ENCODE assay signal across 28 cellular contexts in the genomic region with DNA sequence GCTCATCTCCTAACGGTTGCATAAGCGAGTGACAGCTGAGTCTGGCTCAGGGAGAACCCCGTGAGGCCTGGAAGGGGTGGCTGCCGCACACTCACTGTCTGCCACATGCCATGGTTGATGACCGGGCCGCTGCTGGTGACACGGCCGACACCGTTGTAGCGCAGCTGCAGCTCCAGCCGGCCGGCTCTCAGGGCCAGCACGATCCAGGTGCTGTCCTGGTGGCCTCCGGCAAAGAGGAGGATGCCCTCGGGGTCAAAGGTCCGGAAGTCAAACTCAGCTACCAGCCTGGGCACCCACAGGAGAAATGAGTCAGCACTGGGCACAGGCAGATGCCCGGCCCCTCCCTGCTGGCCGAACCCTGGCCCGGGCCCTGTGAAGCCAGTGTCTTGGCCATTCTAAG. TPM values are rescaled to one million over a fixed set of nuclear protein-coding genes. Genes with fewer than 3 reads are reported as not detected.
DNase-seq lines count a peak whose midpoint lies in the region; ATAC-seq, FAIRE-seq and TF ChIP-seq lines count a peak whose summit lies in the region.
"Had no signal": no experiment of that assay in that cellular context is flagged by ENCODE, and none has a peak within 500 bp of the region (broad histone marks: within the 10 kb centered on the region; RNA-seq: fewer than 3 reads in every experiment).

No MANE protein-coding gene starts in this region.

- no peaks in the 10 kb centered on the region for H3K36me3 ChIP-seq in PC-3 (ENCODE audit: low read depth, low read length)
- H3K36me3 ChIP-seq in kidney (ENCODE audit: control insufficient read depth in 1 of 2, insufficient read depth in 2 of 2, low read length in 2 of 2), result peaks cover under 1 to 6% of the 10 kb centered on the region in 2 donors
- H3K36me3 ChIP-seq in neuronal stem cell (replicated peaks in 1 of 2; ENCODE audit: control insufficient read depth in 2 of 2, insufficient read depth in 2 of 2, low read length in 2 of 2), result peaks cover 0 to 7% of the 10 kb centered on the region in 2 donors
- H3K36me3 ChIP-seq: cardiac muscle cell, colonic mucosa had no signal

- peak overlapping the region; percentile 85 for H3K23ac ChIP-seq in neuronal stem cell (ENCODE audit: low read depth, low read length, poor library complexity)

- no peaks in the 10 kb centered on the region for H3F3A ChIP-seq in PC-3 (ENCODE audit: low read length, unreplicated experiment)

- intact Hi-C loops in PC-3 (cut with micrococcal nuclease) (no loop called here), kidney (cut with DNase I) (no loop called here)

- peak overlapping the region; percentile 82 for H2BK5ac ChIP-seq in neuronal stem cell (ENCODE audit: low read length)

- in situ Hi-C loops in ACHN (cut with HindIII; ENCODE audit: low pct_ligation_motif_present, low pct_unique_long_range_greater_than_20kb, low sequenced_read_pairs), result no loop called here

- H3K9me3 ChIP-seq in PC-3 (ENCODE audit: low read length), result no peaks in the 10 kb centered on the region
- H3K9me3 ChIP-seq in kidney (ENCODE audit: control insufficient read depth in 1 of 2, low read length in 2 of 2), result no peaks in the 10 kb centered on the region
- H3K9me3 ChIP-seq in neuronal stem cell (replicated peaks in 1 of 2; ENCODE audit: control insufficient read depth in 2 of 2, insufficient read depth in 1 of 2, low read depth in 1 of 2, low read length in 2 of 2), result peaks cover 3% of the 10 kb centered on the region in 2 donors
- H3K9me3 ChIP-seq: BLaER1, colonic mucosa, heart right ventricle, prostate gland, SK-N-SH, stomach, tibial artery had no signal

- H2BK15ac ChIP-seq in neuronal stem cell (ENCODE audit: low read length), result no peak overlapping the region

- H2AFZ ChIP-seq in PC-3 (ENCODE audit: low read length) (no peak overlapping the region), neuronal stem cell (ENCODE audit: low read length) (no peak overlapping the region)

- TF ChIP-seq CTCF in PC-3 (conservative IDR thresholded peaks at IDR 0.05; ENCODE audit: low read depth, low read length), result no peak
- no peak for TF ChIP-seq CTCF in kidney (IDR thresholded peaks at IDR 0.05; ENCODE audit: borderline replicate concordance, extremely low read depth, insufficient read depth)

- H3K9me2 ChIP-seq in PC-3 (replicated peaks; ENCODE audit: low read length), result no peaks in the 10 kb centered on the region
- H3K9me2 ChIP-seq: SK-N-SH had no signal

- H2AK5ac ChIP-seq in neuronal stem cell (ENCODE audit: low read depth, low read length), result peak overlapping the region; percentile 37

- H3K4me1 ChIP-seq in PC-3 (ENCODE audit: insufficient read depth, low read length) (peaks cover 11% of the 10 kb centered on the region), kidney (ENCODE audit: control insufficient read depth in 1 of 2, insufficient read depth in 1 of 2, low read depth in 1 of 2, low read length in 2 of 2) (peaks cover 3 to 4% of the 10 kb centered on the region in 2 donors), neuronal stem cell (ENCODE audit: control insufficient read depth in 2 of 2, insufficient read depth in 1 of 2, low read depth in 1 of 2, low read length in 2 of 2) (peaks cover 4 to 13% of the 10 kb centered on the region in 2 donors)
- H3K4me1 ChIP-seq: colonic mucosa had no signal

- peak overlapping the region; percentile 38 for H3K14ac ChIP-seq in neuronal stem cell (ENCODE audit: low read length)

- H2BK120ac ChIP-seq in neuronal stem cell (ENCODE audit: low read depth, low read length), result no peak overlapping the region

- no peak overlapping the region for H3K4me2 ChIP-seq in PC-3 (ENCODE audit: low read length)
- no peak overlapping the region for H3K4me2 ChIP-seq in neuronal stem cell (ENCODE audit: insufficient read depth, low read length, poor library complexity, severe bottlenecking)
- H3K4me2 ChIP-seq: BLaER1, SK-N-SH had no signal

- POLR2A ChIA-PET in PC-3 (lab: Charles Lee; ENCODE audit: unreplicated experiment), result no interaction called here

- H3K4me3 ChIP-seq in PC-3 (ENCODE audit: low read length), result no peak overlapping the region
- H3K4me3 ChIP-seq in kidney (ENCODE audit: low read length in 2 of 2), result no peak overlapping the region
- H3K4me3 ChIP-seq in neuronal stem cell (ENCODE audit: low read length in 2 of 2), result no peak overlapping the region
- H3K4me3 ChIP-seq: BLaER1, cardiac muscle cell, colonic mucosa, heart right ventricle, prostate gland, stomach, tibial artery had no signal

- H3K79me2 ChIP-seq in PC-3 (ENCODE audit: low read length), result no peaks in the 10 kb centered on the region

- H2BK12ac ChIP-seq in neuronal stem cell (ENCODE audit: low read length), result peak overlapping the region; percentile 73

- H3K27me3 ChIP-seq in PC-3 (ENCODE audit: low read length) (no peaks in the 10 kb centered on the region), neuronal stem cell (ENCODE audit: control insufficient read depth in 3 of 3, insufficient read depth in 3 of 3, low read depth in 1 of 3, low read length in 3 of 3) (no peaks in the 10 kb centered on the region)
- H3K27me3 ChIP-seq: cardiac muscle cell, colonic mucosa, heart right ventricle, stomach, tibial artery had no signal

- no peaks in the 10 kb centered on the region for H4K20me1 ChIP-seq in PC-3 (ENCODE audit: low read length)

- H4K8ac ChIP-seq in neuronal stem cell (ENCODE audit: low read depth, low read length), result peak overlapping the region; percentile 65

- H3K79me1 ChIP-seq in neuronal stem cell (ENCODE audit: low read depth, low read length), result no peaks in the 10 kb centered on the region

- WGBS in neuronal stem cell (ENCODE audit: extremely low coverage in 2 of 2, insufficient read length in 2 of 2, insufficient replicate concordance in 1 of 2), 2 donors, result no CpG with 5 or more reads among the region's 19 CpGs

- no peak for FAIRE-seq in kidney (lab: Jason Lieb, UNC)

- DNase-seq in ACHN, result peak; percentile 50
- peak; percentile 10 for DNase-seq in PC-3
- peak; percentile 55 for DNase-seq in kidney
- no peak for DNase-seq in neuronal stem cell (ENCODE audit: low spot score)
- no peak for DNase-seq in activated CD4-positive, alpha-beta T cell treated with anti-CD3 and anti-CD28 coated beads for 1 hour
- DNase-seq: activated CD8-positive, alpha-beta T cell treated with anti-CD3 and anti-CD28 coated beads, Interleukin-2, amount 10 ng/mL, durations not matched to agents 7 days and 5 days; colonic mucosa; COR-L47; DMS79 treated with DMSO at 0.1 percent for 48 hours; effector CD8-positive, alpha-beta T cell; mesendoderm; naive thymus-derived CD4-positive, alpha-beta T cell; NCI-H1092 treated with DMSO at 0.1 percent for 48 hours; NCI-H187; NCI-H2171; NCI-H524; nucleus accumbens; SK-N-SH; stimulated activated CD8-positive, alpha-beta memory T cell treated with anti-CD3 and anti-CD28 coated beads, Interleukin-4, amount 100 ng/mL, for 48 hours; stomach; tibial artery had no signal

- no TSS peak for BruUV-seq in PC-3 (replicated peaks; lab: Mats Ljungman, UMichigan)

- CTCF ChIA-PET in PC-3 (lab: Charles Lee), result no interaction called here

- H3K4ac ChIP-seq in neuronal stem cell (ENCODE audit: low read length), result no peak overlapping the region

- H3K18ac ChIP-seq in neuronal stem cell (ENCODE audit: low read length), result peak overlapping the region; percentile 17

- no peak overlapping the region for H4K91ac ChIP-seq in neuronal stem cell (ENCODE audit: low read depth, low read length, poor library complexity)

- ATAC-seq in PC-3, result peak; percentile 69
- no peak for ATAC-seq in HG03139 (IDR thresholded peaks at IDR 0.05; ENCODE audit: unreplicated experiment)
- no peak for ATAC-seq in HG03378 (IDR thresholded peaks at IDR 0.05; ENCODE audit: unreplicated experiment)
- ATAC-seq: activated CD8-positive, alpha-beta T cell treated with anti-CD3 and anti-CD28 coated beads, Interleukin-2, amount 10 ng/mL, durations not matched to agents 7 days and 5 days; HCT116; heart right ventricle; naive thymus-derived CD4-positive, alpha-beta T cell had no signal

- H3K9ac ChIP-seq in PC-3 (ENCODE audit: low read length) (no peak overlapping the region), kidney (ENCODE audit: low read length in 2 of 2) (no peak overlapping the region), neuronal stem cell (ENCODE audit: low read depth, low read length, poor library complexity) (peak overlapping the region; percentile 21)
- H3K9ac ChIP-seq: BLaER1, SK-N-SH had no signal

- no peak overlapping the region for H3K27ac ChIP-seq in PC-3 (ENCODE audit: low read length)
- H3K27ac ChIP-seq in kidney (ENCODE audit: low read depth in 2 of 2, low read length in 2 of 2), result no peak overlapping the region
- no peak overlapping the region for H3K27ac ChIP-seq in neuronal stem cell (replicated peaks; ENCODE audit: low read length)
- H3K27ac ChIP-seq: BLaER1, cardiac muscle cell, colonic mucosa, heart right ventricle, prostate gland, stomach, tibial artery had no signal

RNA-seq across cellular contexts. Expression of a gene that starts 31.7 kb away (rescaled TPM):
- total RNA-seq in PC-3 (2014; rRNA removed) (20.9 and 33.7 TPM in 2 replicates), kidney (83.5 TPM)
- 135 TPM for polyA plus RNA-seq in kidney (ENCODE audit: insufficient read depth, low read depth, low replicate concordance)
- polyA plus RNA-seq in neuronal stem cell (2013, experiment 1 of 2), result 34.2 TPM
- 33.8 TPM for polyA plus RNA-seq in neuronal stem cell (2013, experiment 2 of 2)

Comparison
In these comparisons a context has a peak if more than half of its experiments do, and no peak if none do; other contexts are left out.
1. DNase-seq: peak in ACHN (single experiment), PC-3 (single experiment) and kidney (single experiment); none in neuronal stem cell (single experiment) and activated CD4-positive, alpha-beta T cell treated with anti-CD3 and anti-CD28 coated beads for 1 hour (single experiment).